In genomic region chr6:128882991-128883571, GRCh38 we compare ENCODE assay signal across 9 cellular contexts. TPM values are rescaled to one million over a fixed set of nuclear protein-coding genes. Genes with fewer than 3 reads are reported as not detected.
DNase-seq lines count a peak whose midpoint lies in the region; ATAC-seq and TF ChIP-seq lines count a peak whose summit lies in the region.
"Had no signal": no experiment of that assay in that cellular context is flagged by ENCODE, and none has a peak within 500 bp of the region (broad histone marks: within the 10 kb centered on the region; RNA-seq: fewer than 3 reads in every experiment).

Gene LAMA2 (plus strand): TSS chr6:128883138. CDS start chr6:128883246, 108 bp downstream.

- H3K27me3 Mint-ChIP-seq in naive thymus-derived CD8-positive, alpha-beta T cell: peaks cover 11 to 50% (median 21%) of the 10 kb centered on the region in 5 donors

- DNase-seq in G401 (ENCODE audit: low spot score) (peak; percentile 23), T1000 (lab: John Stamatoyannopoulos, UW) (peak; percentile 42), foreskin melanocyte (peak; percentile 5), vagina (ENCODE audit: extremely low spot score in 2 of 2) (no peak), NCI-H2196 (lab: John Stamatoyannopoulos, UW; ENCODE audit: unreplicated experiment) (no peak), DMS153 (lab: John Stamatoyannopoulos, UW) (no peak), RWPE1 (ENCODE audit: low spot score) (no peak)
- peak in 2 of 10 donors; percentile 2 for DNase-seq in naive thymus-derived CD8-positive, alpha-beta T cell

- peak in 1 of 2 donors; percentile 55 for TF ChIP-seq POLR2A in vagina (IDR thresholded peaks at IDR 0.05)

- H3K9me3 Mint-ChIP-seq in naive thymus-derived CD8-positive, alpha-beta T cell: no peaks in the 10 kb centered on the region

- intact Hi-C loops in vagina (cut with DNase I): no loop called here

- H3K27ac ChIP-seq in vagina (peak within 1 kb of the TSS; percentile 85), RWPE1 (no peak within 1 kb of the TSS)

- H3K4me1 ChIP-seq in vagina: peaks cover 7% of the 10 kb centered on the region

- H3K27me3 ChIP-seq in vagina: no peaks in the 10 kb centered on the region

- H3K4me3 ChIP-seq in vagina: peak within 1 kb of the TSS; percentile 55 to 69

- H3K4me1 Mint-ChIP-seq in naive thymus-derived CD8-positive, alpha-beta T cell: peaks cover 3 to 17% (median 6%) of the 10 kb centered on the region in 4 donors

- POLR2A ChIA-PET in naive thymus-derived CD8-positive, alpha-beta T cell (lab: Charles Lee): no interaction called here
- POLR2A ChIA-PET in RWPE1 (lab: Yijun Ruan, JAX; ENCODE audit: low non-redundant PET): no interaction called here

- CTCF ChIA-PET in RWPE1 (lab: Yijun Ruan, JAX): no interaction called here

- peak within 1 kb of the TSS; percentile 29 to 74 (median 57) for H3K4me3 Mint-ChIP-seq in naive thymus-derived CD8-positive, alpha-beta T cell
- H3K4me3 Mint-ChIP-seq: IgD-negative memory B cell had no signal

- H3K9me3 ChIP-seq in vagina: no peaks in the 10 kb centered on the region

- no peak within 1 kb of the TSS for H3K27ac Mint-ChIP-seq in naive thymus-derived CD8-positive, alpha-beta T cell
- H3K27ac Mint-ChIP-seq: IgD-negative memory B cell had no signal

- no peak for TF ChIP-seq CTCF in vagina (IDR thresholded peaks at IDR 0.05)
- no peak for TF ChIP-seq CTCF in RWPE1 (conservative IDR thresholded peaks at IDR 0.05; ENCODE audit: low read depth)

- in situ Hi-C loops in G401 (cut with HindIII; ENCODE audit: low sequenced_read_pairs): no loop called here

- no peaks in the 10 kb centered on the region for H3K36me3 Mint-ChIP-seq in naive thymus-derived CD8-positive, alpha-beta T cell
- H3K36me3 Mint-ChIP-seq: IgD-negative memory B cell had no signal

- ATAC-seq in naive thymus-derived CD8-positive, alpha-beta T cell: peak in 1 of 2 donors; percentile 46

- H3K36me3 ChIP-seq in vagina: no peaks in the 10 kb centered on the region

RNA-seq across cellular contexts. Expression of gene LAMA2, which starts in this region (rescaled TPM):
- not detected in 2 replicates for total RNA-seq in G401 (2014; rRNA removed; shearing (Covaris generic))
- not detected for total RNA-seq in naive thymus-derived CD8-positive, alpha-beta T cell
- polyA plus RNA-seq in naive thymus-derived CD8-positive, alpha-beta T cell: not detected
- total RNA-seq in vagina: 91.1 TPM

Comparison
In these comparisons a context has a peak if more than half of its experiments do, and no peak if none do; other contexts are left out.
1. RNA of gene LAMA2 (total RNA-seq): 91.1 TPM in vagina (single experiment); not detected in G401 and not detected in naive thymus-derived CD8-positive, alpha-beta T cell; every median in the first group is over 10 times any median in the second.
2. Peak in DNase-seq in G401; RNA of the gene not detected or under 1 TPM.
3. DNase-seq: peak in T1000 (single experiment) and foreskin melanocyte (single experiment); none in vagina (0 of 2), NCI-H2196 (single experiment), DMS153 (single experiment) and RWPE1 (single experiment).